Comparison of ENCODE assay signal across 8 cellular contexts in the genomic region with DNA sequence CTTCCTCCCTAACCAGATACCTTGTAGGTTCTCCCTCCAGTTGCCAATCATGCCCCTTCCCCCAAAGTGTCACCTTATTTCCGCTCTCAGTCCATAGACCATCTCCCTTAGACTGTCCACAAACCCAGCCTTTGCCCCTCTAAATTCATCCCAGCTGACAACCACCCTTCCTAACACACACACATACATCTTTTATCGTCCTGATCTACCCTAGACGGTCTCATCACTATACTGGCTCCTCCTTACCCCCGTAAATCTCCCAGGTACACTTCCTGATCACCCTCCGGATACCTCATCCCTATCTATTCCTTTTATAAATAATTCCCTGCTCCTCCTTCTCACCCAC.
DNase-seq lines count a peak whose midpoint lies in the region; ATAC-seq, FAIRE-seq and TF ChIP-seq lines count a peak whose summit lies in the region.

No MANE protein-coding gene starts in this region.

- H3K4me3 ChIP-seq in Loucy (ENCODE audit: low read length, poor library complexity, severe bottlenecking) (peak overlapping the region; percentile 83), neuron (ENCODE audit: low read length) (peak overlapping the region; percentile 78)

- no peaks in the 10 kb centered on the region for H3F3A ChIP-seq in Loucy (ENCODE audit: low read depth)

- H3K9me2 ChIP-seq in Loucy (replicated peaks; ENCODE audit: low read depth, low read length): no peaks in the 10 kb centered on the region

- H3K36me3 ChIP-seq in Loucy (ENCODE audit: insufficient read depth, low read length) (no peaks in the 10 kb centered on the region), neuron (ENCODE audit: insufficient read depth, low read length) (peaks cover 6% of the 10 kb centered on the region)

- DNase-seq in NOMO-1 treated with DMSO at 0.1 percent for 48 hours (lab: John Stamatoyannopoulos, UW; ENCODE audit: unreplicated experiment) (peak; percentile 8), NOMO-1 (lab: John Stamatoyannopoulos, UW; ENCODE audit: unreplicated experiment in 2 of 2) (no peak), urothelium cell line (ENCODE audit: low spot score) (no peak), cerebellar nuclear complex (lab: John Stamatoyannopoulos, UW) (no peak)
- DNase-seq in effector memory CD8-positive, alpha-beta T cell: no peak

- H4K20me1 ChIP-seq in Loucy (ENCODE audit: insufficient read depth, low read length, poor library complexity, severe bottlenecking): peaks cover 30% of the 10 kb centered on the region

- H3K4me2 ChIP-seq in Loucy (ENCODE audit: low read depth, low read length, poor library complexity, severe bottlenecking): peak overlapping the region; percentile 76

- H3K27me3 ChIP-seq in Loucy (ENCODE audit: insufficient read depth, low read length, poor library complexity, severe bottlenecking) (peaks cover 6% of the 10 kb centered on the region), neuron (ENCODE audit: insufficient read depth, low read length) (no peaks in the 10 kb centered on the region)

- H3K9ac ChIP-seq in Loucy (ENCODE audit: low read depth, low read length, poor library complexity, severe bottlenecking): peak overlapping the region; percentile 96

- H2AFZ ChIP-seq in Loucy (ENCODE audit: low read length): peak overlapping the region; percentile 85
- peak overlapping the region; percentile 94 for H2AFZ ChIP-seq in neuron (ENCODE audit: low read depth, low read length)

- peak overlapping the region; percentile 88 to 89 for H3K4me3 Mint-ChIP-seq in effector memory CD8-positive, alpha-beta T cell

- TF ChIP-seq CTCF in Loucy (conservative IDR thresholded peaks at IDR 0.05; ENCODE audit: low read length): no peak

- H3K79me2 ChIP-seq in Loucy (ENCODE audit: insufficient read depth, low read length): peaks cover 89% of the 10 kb centered on the region

- H3K9me3 ChIP-seq in Loucy (ENCODE audit: insufficient read depth, low read depth, low read length) (no peaks in the 10 kb centered on the region), neuron (ENCODE audit: low read length) (no peaks in the 10 kb centered on the region)

- ATAC-seq in effector memory CD8-positive, alpha-beta T cell (replicated peaks): no peak
- ATAC-seq in HG02885 (IDR thresholded peaks at IDR 0.05; ENCODE audit: poor library complexity, unreplicated experiment): no peak

- peaks cover 47% of the 10 kb centered on the region for H3K4me1 ChIP-seq in Loucy (ENCODE audit: insufficient read depth, low read length, poor library complexity, severe bottlenecking)
- H3K4me1 ChIP-seq in neuron (ENCODE audit: insufficient read depth, low read length): peaks cover 20% of the 10 kb centered on the region

- H3K9me3 Mint-ChIP-seq in effector memory CD8-positive, alpha-beta T cell: no peaks in the 10 kb centered on the region

- no peak for FAIRE-seq in urothelium cell line (lab: Jason Lieb, UNC)

- H3K4me1 Mint-ChIP-seq in effector memory CD8-positive, alpha-beta T cell (ENCODE audit: low read depth in 2 of 2): peaks cover 39 to 52% of the 10 kb centered on the region in 2 donors

- H3K27ac Mint-ChIP-seq in effector memory CD8-positive, alpha-beta T cell: peak overlapping the region; percentile 88 to 90

- peaks cover 31% of the 10 kb centered on the region for H3K36me3 Mint-ChIP-seq in effector memory CD8-positive, alpha-beta T cell (ENCODE audit: insufficient read depth)

- H3K27me3 Mint-ChIP-seq in effector memory CD8-positive, alpha-beta T cell: no peaks in the 10 kb centered on the region
